In the genomic region with DNA sequence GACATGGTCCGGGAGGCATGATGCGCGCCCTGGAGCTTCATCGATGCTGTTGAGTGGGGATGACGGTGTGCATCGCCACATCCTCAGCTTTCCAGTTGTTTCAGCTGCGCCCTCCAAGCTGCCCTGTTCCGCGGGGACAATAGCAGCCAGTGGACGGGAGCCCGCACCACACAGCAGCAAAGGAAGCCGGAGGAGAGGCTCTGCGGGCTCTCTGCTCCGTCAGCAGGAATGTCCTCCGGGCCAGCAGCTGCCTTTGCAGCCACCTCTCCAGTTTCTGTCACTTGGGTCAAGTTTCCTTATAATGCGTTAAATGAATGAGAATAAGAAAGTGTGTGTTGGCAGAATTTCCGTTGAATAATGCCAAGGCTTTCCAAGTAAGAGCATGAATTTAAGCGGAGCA, we compare ENCODE assay signal across 19 cellular contexts.
"Had no signal": no experiment of that assay in that cellular context is flagged by ENCODE, and none has a peak within 500 bp of the region (broad histone marks: within the 10 kb centered on the region; RNA-seq: fewer than 3 reads in every experiment).

No MANE protein-coding gene starts in this region.

- H3K27ac Mint-ChIP-seq: activated CD4-positive, alpha-beta memory T cell treated with anti-CD3 and anti-CD28 coated beads for 36 hours; activated naive CD4-positive, alpha-beta T cell treated with anti-CD3 and anti-CD28 coated beads, Interleukin-2, amount 50 U/mL, for 24 hours; endodermal cell; mesothelial cell of epicardium; type B pancreatic cell had no signal

- H3K27me3 Mint-ChIP-seq: activated CD4-positive, alpha-beta memory T cell treated with anti-CD3 and anti-CD28 coated beads for 36 hours had no signal

- H3K4me3 Mint-ChIP-seq: activated CD4-positive, alpha-beta memory T cell treated with anti-CD3 and anti-CD28 coated beads for 36 hours; activated naive CD4-positive, alpha-beta T cell treated with anti-CD3 and anti-CD28 coated beads, Interleukin-2, amount 50 U/mL, for 24 hours; central memory CD8-positive, alpha-beta T cell; endodermal cell; mesothelial cell of epicardium; type B pancreatic cell had no signal

- H3K9me3 Mint-ChIP-seq: activated CD4-positive, alpha-beta memory T cell treated with anti-CD3 and anti-CD28 coated beads for 36 hours; activated naive CD4-positive, alpha-beta T cell treated with anti-CD3 and anti-CD28 coated beads, Interleukin-2, amount 50 U/mL, for 24 hours; central memory CD8-positive, alpha-beta T cell; endodermal cell; mesothelial cell of epicardium; type B pancreatic cell had no signal

- ATAC-seq: gastroesophageal sphincter, heart right ventricle, left lung had no signal

- H3K4me1 Mint-ChIP-seq: activated naive CD4-positive, alpha-beta T cell treated with anti-CD3 and anti-CD28 coated beads, Interleukin-2, amount 50 U/mL, for 24 hours; central memory CD8-positive, alpha-beta T cell had no signal

- DNase-seq: activated CD4-positive, alpha-beta memory T cell treated with anti-CD3 and anti-CD28 coated beads for 36 hours; activated CD4-positive, alpha-beta T cell treated with anti-CD3 and anti-CD28 coated beads for 4 hours; activated CD4-positive, CD25-positive, alpha-beta regulatory T cell; activated effector memory CD4-positive, alpha-beta T cell treated with anti-CD3 and anti-CD28 coated beads, Interleukin-2, amount 50 U/mL, for 16 hours; activated T-cell treated with anti-CD3 and anti-CD28 coated beads, Interleukin-2, amount 50 U/mL, for 48 hours; colonic mucosa; endodermal cell; heart right ventricle; kidney; left lung; spleen; stimulated activated CD4-positive, alpha-beta T cell treated with anti-CD3 and anti-CD28 coated beads, Interleukin-4, amount 100 ng/mL, for 1 hour; stimulated activated naive CD4-positive, alpha-beta T cell treated with Interleukin-2 at 50 U/mL for 16 hours; T1000 had no signal

- H3K36me3 Mint-ChIP-seq: activated CD4-positive, alpha-beta memory T cell treated with anti-CD3 and anti-CD28 coated beads for 36 hours; activated naive CD4-positive, alpha-beta T cell treated with anti-CD3 and anti-CD28 coated beads, Interleukin-2, amount 50 U/mL, for 24 hours had no signal
